In genomic region chr1:175208773-175209492, GRCh38 we compare ENCODE assay signal across 9 cellular contexts. TPM values are rescaled to one million over a fixed set of nuclear protein-coding genes. Genes with fewer than 3 reads are reported as not detected.
A peak's percentile ranks its signal among the peaks of the same experiment; 100 is the strongest.
DNase-seq lines count a peak whose midpoint lies in the region; ATAC-seq and TF ChIP-seq lines count a peak whose summit lies in the region.
"Had no signal": no experiment of that assay in that cellular context is flagged by ENCODE, and none has a peak within 500 bp of the region (broad histone marks: within the 10 kb centered on the region; RNA-seq: fewer than 3 reads in every experiment).

No MANE protein-coding gene starts in this region.

- H3K9me3 ChIP-seq in Karpas-422 (ENCODE audit: low read length) (no peaks in the 10 kb centered on the region), esophagus squamous epithelium (peaks cover 0 to 3% (median 0%) of the 10 kb centered on the region in 3 donors)

- no peak for TF ChIP-seq POLR2A in esophagus squamous epithelium (IDR thresholded peaks at IDR 0.05)

- H3K9me2 ChIP-seq in Karpas-422 (replicated peaks; ENCODE audit: insufficient read depth, low read length), result no peaks in the 10 kb centered on the region

- peak; percentile 89 for ATAC-seq in GM18511 (IDR thresholded peaks at IDR 0.05; ENCODE audit: unreplicated experiment)
- ATAC-seq in GM21619 (IDR thresholded peaks at IDR 0.05; ENCODE audit: unreplicated experiment), result peak; percentile 79

- H3K27ac ChIP-seq in Karpas-422 (ENCODE audit: low read length) (peak overlapping the region; percentile 89), esophagus squamous epithelium (peak overlapping the region in 2 of 4 donors; percentile 45 to 54)

- H3K9ac ChIP-seq in Karpas-422 (ENCODE audit: low read length), result peak overlapping the region; percentile 64

- intact Hi-C loops in esophagus squamous epithelium (cut with DNase I), result no loop called here

- H3K4me3 ChIP-seq in Karpas-422 (ENCODE audit: low read length), result peak overlapping the region; percentile 36; the same call in 1 of the 2 replicates
- H3K4me3 ChIP-seq in esophagus squamous epithelium, result no peak overlapping the region
- H3K4me3 ChIP-seq: gastrocnemius medialis had no signal

- no peaks in the 10 kb centered on the region for H3K79me2 ChIP-seq in Karpas-422 (ENCODE audit: low read length)

- H3K27me3 ChIP-seq in Karpas-422 (ENCODE audit: low read length) (no peaks in the 10 kb centered on the region), esophagus squamous epithelium (no peaks in the 10 kb centered on the region)
- H3K27me3 ChIP-seq: gastrocnemius medialis had no signal

- peak; percentile 83 for DNase-seq in Karpas-422
- peak; percentile 10 to 13 for DNase-seq in activated CD4-positive, alpha-beta T cell treated with anti-CD3 and anti-CD28 coated beads, Interleukin-2, amount 50 U/mL, for 4 hours
- DNase-seq in stimulated activated CD8-positive, alpha-beta memory T cell treated with anti-CD3 and anti-CD28 coated beads, Interleukin-4, amount 100 ng/mL, for 48 hours, result peak; percentile 41
- DNase-seq in esophagus squamous epithelium (lab: John Stamatoyannopoulos, UW), result no peak
- DNase-seq in COLO829 (ENCODE audit: low spot score), result no peak
- no peak for DNase-seq in 8988T
- DNase-seq: gastrocnemius medialis had no signal

- 54 to 61% methylated on average over 6 of the region's 6 CpGs for WGBS in esophagus squamous epithelium, 2 donors

- H3K4me1 ChIP-seq in Karpas-422 (ENCODE audit: low read length) (peaks cover 48% of the 10 kb centered on the region), esophagus squamous epithelium (peaks cover 0 to 11% (median 9%) of the 10 kb centered on the region in 3 donors)

- H3K36me3 ChIP-seq in Karpas-422 (ENCODE audit: insufficient read depth, low read length) (no peaks in the 10 kb centered on the region), esophagus squamous epithelium (no peaks in the 10 kb centered on the region)
- H3K36me3 ChIP-seq: gastrocnemius medialis had no signal

- no peaks in the 10 kb centered on the region for H4K20me1 ChIP-seq in Karpas-422 (ENCODE audit: insufficient read depth, low read depth, low read length)

- peak overlapping the region; percentile 57 for H3K4me2 ChIP-seq in Karpas-422 (ENCODE audit: low read depth, low read length, poor library complexity, severe bottlenecking)

- no peak for TF ChIP-seq CTCF in esophagus squamous epithelium (IDR thresholded peaks at IDR 0.05)

- H2AFZ ChIP-seq in Karpas-422 (ENCODE audit: low read length), result peak overlapping the region; percentile 50

RNA-seq across cellular contexts. Expression of gene KIAA0040, which starts 16.4 kb away (rescaled TPM):
- 48.5 and 86.6 TPM in 2 replicates for total RNA-seq in Karpas-422 (2014; rRNA removed; shearing (Covaris generic); ENCODE audit: low replicate concordance)
- 10 to 100 TPM in 2 of 4 donors, 1 to 10 TPM in 2; 3.3 to 22.7 (median 10.3) TPM for total RNA-seq in esophagus squamous epithelium

Comparison
In these comparisons a context has a peak if more than half of its experiments do, and no peak if none do; other contexts are left out.
1. DNase-seq: peak in Karpas-422 (single experiment), activated CD4-positive, alpha-beta T cell treated with anti-CD3 and anti-CD28 coated beads, Interleukin-2, amount 50 U/mL, for 4 hours (2 of 2) and stimulated activated CD8-positive, alpha-beta memory T cell treated with anti-CD3 and anti-CD28 coated beads, Interleukin-4, amount 100 ng/mL, for 48 hours (single experiment); none in esophagus squamous epithelium (single experiment), COLO829 (single experiment) and 8988T (single experiment).